Comparison of ENCODE assay signal across 1 cellular context in the genomic region with DNA sequence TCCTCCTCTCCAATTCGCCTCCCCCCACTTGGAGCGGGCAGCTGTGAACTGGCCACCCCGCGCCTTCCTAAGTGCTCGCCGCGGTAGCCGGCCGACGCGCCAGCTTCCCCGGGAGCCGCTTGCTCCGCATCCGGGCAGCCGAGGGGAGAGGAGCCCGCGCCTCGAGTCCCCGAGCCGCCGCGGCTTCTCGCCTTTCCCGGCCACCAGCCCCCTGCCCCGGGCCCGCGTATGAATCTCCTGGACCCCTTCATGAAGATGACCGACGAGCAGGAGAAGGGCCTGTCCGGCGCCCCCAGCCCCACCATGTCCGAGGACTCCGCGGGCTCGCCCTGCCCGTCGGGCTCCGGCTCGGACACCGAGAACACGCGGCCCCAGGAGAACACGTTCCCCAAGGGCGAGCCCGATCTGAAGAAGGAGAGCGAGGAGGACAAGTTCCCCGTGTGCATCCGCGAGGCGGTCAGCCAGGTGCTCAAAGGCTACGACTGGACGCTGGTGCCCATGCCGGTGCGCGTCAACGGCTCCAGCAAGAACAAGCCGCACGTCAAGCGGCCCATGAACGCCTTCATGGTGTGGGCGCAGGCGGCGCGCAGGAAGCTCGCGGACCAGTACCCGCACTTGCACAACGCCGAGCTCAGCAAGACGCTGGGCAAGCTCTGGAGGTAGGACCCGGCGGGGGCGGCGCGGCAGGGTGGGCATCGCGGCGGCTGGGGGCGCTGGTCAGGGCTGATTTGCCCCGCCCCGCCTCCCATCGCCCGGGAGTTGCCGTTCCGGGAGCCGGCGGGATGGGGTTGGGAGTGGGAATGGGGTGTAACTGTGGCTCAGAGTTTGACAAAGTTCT.
TF ChIP-seq lines count a peak whose summit lies in the region.

No MANE protein-coding gene starts in this region.

TF ChIP-seq in GM12878, 131 proteins besides CTCF, POLR2A, EP300 and RAD21 (continued from another document and continues in another):
- TF ChIP-seq ZSCAN29 (IDR thresholded peaks at IDR 0.05) = no peak
- no peak for TF ChIP-seq POU2F2 (IDR thresholded peaks at IDR 0.05; ENCODE audit: borderline replicate concordance, low read depth, low read length)
- TF ChIP-seq HDAC2 (IDR thresholded peaks at IDR 0.05) = no peak
- TF ChIP-seq DPF2 (IDR thresholded peaks at IDR 0.05) = peak; percentile 16
- TF ChIP-seq NFXL1 (IDR thresholded peaks at IDR 0.05; ENCODE audit: borderline replicate concordance) = no peak
- TF ChIP-seq, protein P1, sequence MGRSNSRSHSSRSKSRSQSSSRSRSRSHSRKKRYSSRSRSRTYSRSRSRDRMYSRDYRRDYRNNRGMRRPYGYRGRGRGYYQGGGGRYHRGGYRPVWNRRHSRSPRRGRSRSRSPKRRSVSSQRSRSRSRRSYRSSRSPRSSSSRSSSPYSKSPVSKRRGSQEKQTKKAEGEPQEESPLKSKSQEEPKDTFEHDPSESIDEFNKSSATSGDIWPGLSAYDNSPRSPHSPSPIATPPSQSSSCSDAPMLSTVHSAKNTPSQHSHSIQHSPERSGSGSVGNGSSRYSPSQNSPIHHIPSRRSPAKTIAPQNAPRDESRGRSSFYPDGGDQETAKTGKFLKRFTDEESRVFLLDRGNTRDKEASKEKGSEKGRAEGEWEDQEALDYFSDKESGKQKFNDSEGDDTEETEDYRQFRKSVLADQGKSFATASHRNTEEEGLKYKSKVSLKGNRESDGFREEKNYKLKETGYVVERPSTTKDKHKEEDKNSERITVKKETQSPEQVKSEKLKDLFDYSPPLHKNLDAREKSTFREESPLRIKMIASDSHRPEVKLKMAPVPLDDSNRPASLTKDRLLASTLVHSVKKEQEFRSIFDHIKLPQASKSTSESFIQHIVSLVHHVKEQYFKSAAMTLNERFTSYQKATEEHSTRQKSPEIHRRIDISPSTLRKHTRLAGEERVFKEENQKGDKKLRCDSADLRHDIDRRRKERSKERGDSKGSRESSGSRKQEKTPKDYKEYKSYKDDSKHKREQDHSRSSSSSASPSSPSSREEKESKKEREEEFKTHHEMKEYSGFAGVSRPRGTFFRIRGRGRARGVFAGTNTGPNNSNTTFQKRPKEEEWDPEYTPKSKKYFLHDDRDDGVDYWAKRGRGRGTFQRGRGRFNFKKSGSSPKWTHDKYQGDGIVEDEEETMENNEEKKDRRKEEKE (IDR thresholded peaks at IDR 0.05) = no peak
- no peak for TF ChIP-seq HDAC6 (IDR thresholded peaks at IDR 0.05; ENCODE audit: unreplicated experiment)
- no peak for TF ChIP-seq MEF2B (IDR thresholded peaks at IDR 0.05; ENCODE audit: partially characterized antibody, poor library complexity, severe bottlenecking)
- TF ChIP-seq, protein P2, sequence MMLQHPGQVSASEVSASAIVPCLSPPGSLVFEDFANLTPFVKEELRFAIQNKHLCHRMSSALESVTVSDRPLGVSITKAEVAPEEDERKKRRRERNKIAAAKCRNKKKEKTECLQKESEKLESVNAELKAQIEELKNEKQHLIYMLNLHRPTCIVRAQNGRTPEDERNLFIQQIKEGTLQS (IDR thresholded peaks at IDR 0.05; ENCODE audit: borderline replicate concordance, extremely low read depth, low read depth, low read length) = no peak
- TF ChIP-seq TBL1XR1 (IDR thresholded peaks at IDR 0.05; ENCODE audit: low read depth, low read length) = no peak
- TF ChIP-seq, protein P3, sequence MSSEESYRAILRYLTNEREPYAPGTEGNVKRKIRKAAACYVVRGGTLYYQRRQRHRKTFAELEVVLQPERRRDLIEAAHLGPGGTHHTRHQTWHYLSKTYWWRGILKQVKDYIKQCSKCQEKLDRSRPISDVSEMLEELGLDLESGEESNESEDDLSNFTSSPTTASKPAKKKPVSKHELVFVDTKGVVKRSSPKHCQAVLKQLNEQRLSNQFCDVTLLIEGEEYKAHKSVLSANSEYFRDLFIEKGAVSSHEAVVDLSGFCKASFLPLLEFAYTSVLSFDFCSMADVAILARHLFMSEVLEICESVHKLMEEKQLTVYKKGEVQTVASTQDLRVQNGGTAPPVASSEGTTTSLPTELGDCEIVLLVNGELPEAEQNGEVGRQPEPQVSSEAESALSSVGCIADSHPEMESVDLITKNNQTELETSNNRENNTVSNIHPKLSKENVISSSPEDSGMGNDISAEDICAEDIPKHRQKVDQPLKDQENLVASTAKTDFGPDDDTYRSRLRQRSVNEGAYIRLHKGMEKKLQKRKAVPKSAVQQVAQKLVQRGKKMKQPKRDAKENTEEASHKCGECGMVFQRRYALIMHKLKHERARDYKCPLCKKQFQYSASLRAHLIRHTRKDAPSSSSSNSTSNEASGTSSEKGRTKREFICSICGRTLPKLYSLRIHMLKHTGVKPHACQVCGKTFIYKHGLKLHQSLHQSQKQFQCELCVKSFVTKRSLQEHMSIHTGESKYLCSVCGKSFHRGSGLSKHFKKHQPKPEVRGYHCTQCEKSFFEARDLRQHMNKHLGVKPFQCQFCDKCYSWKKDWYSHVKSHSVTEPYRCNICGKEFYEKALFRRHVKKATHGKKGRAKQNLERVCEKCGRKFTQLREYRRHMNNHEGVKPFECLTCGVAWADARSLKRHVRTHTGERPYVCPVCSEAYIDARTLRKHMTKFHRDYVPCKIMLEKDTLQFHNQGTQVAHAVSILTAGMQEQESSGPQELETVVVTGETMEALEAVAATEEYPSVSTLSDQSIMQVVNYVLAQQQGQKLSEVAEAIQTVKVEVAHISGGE (CRISPR knock-in tag; IDR thresholded peaks at IDR 0.05) = no peak
- TF ChIP-seq BACH1 (IDR thresholded peaks at IDR 0.05; ENCODE audit: borderline replicate concordance) = peak; percentile 9; the same call in 1 of the 2 replicates
- TF ChIP-seq TCF3 (IDR thresholded peaks at IDR 0.05; ENCODE audit: borderline replicate concordance, insufficient read depth, low read depth, low read length) = no peak
- TF ChIP-seq NFYA (IDR thresholded peaks at IDR 0.05; ENCODE audit: borderline replicate concordance, low read depth, low read length) = no peak
- TF ChIP-seq BMI1 (IDR thresholded peaks at IDR 0.05; ENCODE audit: borderline replicate concordance) = 0 out of 2 replicates have a peak, but pooled peaks have one; percentile 26
- TF ChIP-seq, protein P4, sequence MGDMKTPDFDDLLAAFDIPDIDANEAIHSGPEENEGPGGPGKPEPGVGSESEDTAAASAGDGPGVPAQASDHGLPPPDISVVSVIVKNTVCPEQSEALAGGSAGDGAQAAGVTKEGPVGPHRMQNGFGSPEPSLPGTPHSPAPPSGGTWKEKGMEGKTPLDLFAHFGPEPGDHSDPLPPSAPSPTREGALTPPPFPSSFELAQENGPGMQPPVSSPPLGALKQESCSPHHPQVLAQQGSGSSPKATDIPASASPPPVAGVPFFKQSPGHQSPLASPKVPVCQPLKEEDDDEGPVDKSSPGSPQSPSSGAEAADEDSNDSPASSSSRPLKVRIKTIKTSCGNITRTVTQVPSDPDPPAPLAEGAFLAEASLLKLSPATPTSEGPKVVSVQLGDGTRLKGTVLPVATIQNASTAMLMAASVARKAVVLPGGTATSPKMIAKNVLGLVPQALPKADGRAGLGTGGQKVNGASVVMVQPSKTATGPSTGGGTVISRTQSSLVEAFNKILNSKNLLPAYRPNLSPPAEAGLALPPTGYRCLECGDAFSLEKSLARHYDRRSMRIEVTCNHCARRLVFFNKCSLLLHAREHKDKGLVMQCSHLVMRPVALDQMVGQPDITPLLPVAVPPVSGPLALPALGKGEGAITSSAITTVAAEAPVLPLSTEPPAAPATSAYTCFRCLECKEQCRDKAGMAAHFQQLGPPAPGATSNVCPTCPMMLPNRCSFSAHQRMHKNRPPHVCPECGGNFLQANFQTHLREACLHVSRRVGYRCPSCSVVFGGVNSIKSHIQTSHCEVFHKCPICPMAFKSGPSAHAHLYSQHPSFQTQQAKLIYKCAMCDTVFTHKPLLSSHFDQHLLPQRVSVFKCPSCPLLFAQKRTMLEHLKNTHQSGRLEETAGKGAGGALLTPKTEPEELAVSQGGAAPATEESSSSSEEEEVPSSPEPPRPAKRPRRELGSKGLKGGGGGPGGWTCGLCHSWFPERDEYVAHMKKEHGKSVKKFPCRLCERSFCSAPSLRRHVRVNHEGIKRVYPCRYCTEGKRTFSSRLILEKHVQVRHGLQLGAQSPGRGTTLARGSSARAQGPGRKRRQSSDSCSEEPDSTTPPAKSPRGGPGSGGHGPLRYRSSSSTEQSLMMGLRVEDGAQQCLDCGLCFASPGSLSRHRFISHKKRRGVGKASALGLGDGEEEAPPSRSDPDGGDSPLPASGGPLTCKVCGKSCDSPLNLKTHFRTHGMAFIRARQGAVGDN (IDR thresholded peaks at IDR 0.05) = no peak; the same call in 1 of the 2 replicates
- no peak for TF ChIP-seq ZNF622 (IDR thresholded peaks at IDR 0.05)
- TF ChIP-seq CBX5 (IDR thresholded peaks at IDR 0.05; ENCODE audit: low read depth) = no peak
- TF ChIP-seq YY1 (IDR thresholded peaks at IDR 0.05; ENCODE audit: low read depth, low read length) = no peak
- TF ChIP-seq CHD1 (IDR thresholded peaks at IDR 0.05; ENCODE audit: low read depth, low read length) = no peak
- peak; percentile 31; the same call in 1 of the 2 replicates for TF ChIP-seq GATAD2B (conservative IDR thresholded peaks at IDR 0.05; ENCODE audit: low read depth)
- TF ChIP-seq EED (IDR thresholded peaks at IDR 0.05; ENCODE audit: low read depth) = peak; percentile 76
- TF ChIP-seq, protein P5, sequence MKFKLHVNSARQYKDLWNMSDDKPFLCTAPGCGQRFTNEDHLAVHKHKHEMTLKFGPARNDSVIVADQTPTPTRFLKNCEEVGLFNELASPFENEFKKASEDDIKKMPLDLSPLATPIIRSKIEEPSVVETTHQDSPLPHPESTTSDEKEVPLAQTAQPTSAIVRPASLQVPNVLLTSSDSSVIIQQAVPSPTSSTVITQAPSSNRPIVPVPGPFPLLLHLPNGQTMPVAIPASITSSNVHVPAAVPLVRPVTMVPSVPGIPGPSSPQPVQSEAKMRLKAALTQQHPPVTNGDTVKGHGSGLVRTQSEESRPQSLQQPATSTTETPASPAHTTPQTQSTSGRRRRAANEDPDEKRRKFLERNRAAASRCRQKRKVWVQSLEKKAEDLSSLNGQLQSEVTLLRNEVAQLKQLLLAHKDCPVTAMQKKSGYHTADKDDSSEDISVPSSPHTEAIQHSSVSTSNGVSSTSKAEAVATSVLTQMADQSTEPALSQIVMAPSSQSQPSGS (IDR thresholded peaks at IDR 0.05; ENCODE audit: low read length) = no peak
- TF ChIP-seq, protein P6, sequence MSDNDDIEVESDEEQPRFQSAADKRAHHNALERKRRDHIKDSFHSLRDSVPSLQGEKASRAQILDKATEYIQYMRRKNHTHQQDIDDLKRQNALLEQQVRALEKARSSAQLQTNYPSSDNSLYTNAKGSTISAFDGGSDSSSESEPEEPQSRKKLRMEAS (IDR thresholded peaks at IDR 0.05; ENCODE audit: low read depth, low read length) = no peak
- no peak for TF ChIP-seq EZH2 (IDR thresholded peaks at IDR 0.05; ENCODE audit: borderline replicate concordance, control insufficient read depth, low read depth, low read length)
- TF ChIP-seq, protein P7, sequence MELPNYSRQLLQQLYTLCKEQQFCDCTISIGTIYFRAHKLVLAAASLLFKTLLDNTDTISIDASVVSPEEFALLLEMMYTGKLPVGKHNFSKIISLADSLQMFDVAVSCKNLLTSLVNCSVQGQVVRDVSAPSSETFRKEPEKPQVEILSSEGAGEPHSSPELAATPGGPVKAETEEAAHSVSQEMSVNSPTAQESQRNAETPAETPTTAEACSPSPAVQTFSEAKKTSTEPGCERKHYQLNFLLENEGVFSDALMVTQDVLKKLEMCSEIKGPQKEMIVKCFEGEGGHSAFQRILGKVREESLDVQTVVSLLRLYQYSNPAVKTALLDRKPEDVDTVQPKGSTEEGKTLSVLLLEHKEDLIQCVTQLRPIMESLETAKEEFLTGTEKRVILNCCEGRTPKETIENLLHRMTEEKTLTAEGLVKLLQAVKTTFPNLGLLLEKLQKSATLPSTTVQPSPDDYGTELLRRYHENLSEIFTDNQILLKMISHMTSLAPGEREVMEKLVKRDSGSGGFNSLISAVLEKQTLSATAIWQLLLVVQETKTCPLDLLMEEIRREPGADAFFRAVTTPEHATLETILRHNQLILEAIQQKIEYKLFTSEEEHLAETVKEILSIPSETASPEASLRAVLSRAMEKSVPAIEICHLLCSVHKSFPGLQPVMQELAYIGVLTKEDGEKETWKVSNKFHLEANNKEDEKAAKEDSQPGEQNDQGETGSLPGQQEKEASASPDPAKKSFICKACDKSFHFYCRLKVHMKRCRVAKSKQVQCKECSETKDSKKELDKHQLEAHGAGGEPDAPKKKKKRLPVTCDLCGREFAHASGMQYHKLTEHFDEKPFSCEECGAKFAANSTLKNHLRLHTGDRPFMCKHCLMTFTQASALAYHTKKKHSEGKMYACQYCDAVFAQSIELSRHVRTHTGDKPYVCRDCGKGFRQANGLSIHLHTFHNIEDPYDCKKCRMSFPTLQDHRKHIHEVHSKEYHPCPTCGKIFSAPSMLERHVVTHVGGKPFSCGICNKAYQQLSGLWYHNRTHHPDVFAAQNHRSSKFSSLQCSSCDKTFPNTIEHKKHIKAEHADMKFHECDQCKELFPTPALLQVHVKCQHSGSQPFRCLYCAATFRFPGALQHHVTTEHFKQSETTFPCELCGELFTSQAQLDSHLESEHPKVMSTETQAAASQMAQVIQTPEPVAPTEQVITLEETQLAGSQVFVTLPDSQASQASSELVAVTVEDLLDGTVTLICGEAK (IDR thresholded peaks at IDR 0.05; ENCODE audit: borderline replicate concordance) = no peak
- TF ChIP-seq SMAD5 (IDR thresholded peaks at IDR 0.05; ENCODE audit: low read depth) = 0 out of 2 replicates have a peak, but pooled peaks have one; percentile 1
- TF ChIP-seq, protein P8, sequence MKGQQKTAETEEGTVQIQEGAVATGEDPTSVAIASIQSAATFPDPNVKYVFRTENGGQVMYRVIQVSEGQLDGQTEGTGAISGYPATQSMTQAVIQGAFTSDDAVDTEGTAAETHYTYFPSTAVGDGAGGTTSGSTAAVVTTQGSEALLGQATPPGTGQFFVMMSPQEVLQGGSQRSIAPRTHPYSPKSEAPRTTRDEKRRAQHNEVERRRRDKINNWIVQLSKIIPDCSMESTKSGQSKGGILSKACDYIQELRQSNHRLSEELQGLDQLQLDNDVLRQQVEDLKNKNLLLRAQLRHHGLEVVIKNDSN (IDR thresholded peaks at IDR 0.05; ENCODE audit: borderline replicate concordance, extremely low read length, insufficient read depth, low read depth, low read length) = no peak
- TF ChIP-seq, protein P9, sequence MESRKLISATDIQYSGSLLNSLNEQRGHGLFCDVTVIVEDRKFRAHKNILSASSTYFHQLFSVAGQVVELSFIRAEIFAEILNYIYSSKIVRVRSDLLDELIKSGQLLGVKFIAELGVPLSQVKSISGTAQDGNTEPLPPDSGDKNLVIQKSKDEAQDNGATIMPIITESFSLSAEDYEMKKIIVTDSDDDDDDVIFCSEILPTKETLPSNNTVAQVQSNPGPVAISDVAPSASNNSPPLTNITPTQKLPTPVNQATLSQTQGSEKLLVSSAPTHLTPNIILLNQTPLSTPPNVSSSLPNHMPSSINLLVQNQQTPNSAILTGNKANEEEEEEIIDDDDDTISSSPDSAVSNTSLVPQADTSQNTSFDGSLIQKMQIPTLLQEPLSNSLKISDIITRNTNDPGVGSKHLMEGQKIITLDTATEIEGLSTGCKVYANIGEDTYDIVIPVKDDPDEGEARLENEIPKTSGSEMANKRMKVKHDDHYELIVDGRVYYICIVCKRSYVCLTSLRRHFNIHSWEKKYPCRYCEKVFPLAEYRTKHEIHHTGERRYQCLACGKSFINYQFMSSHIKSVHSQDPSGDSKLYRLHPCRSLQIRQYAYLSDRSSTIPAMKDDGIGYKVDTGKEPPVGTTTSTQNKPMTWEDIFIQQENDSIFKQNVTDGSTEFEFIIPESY (IDR thresholded peaks at IDR 0.05) = no peak
- no peak for TF ChIP-seq SPI1 (IDR thresholded peaks at IDR 0.05; ENCODE audit: borderline replicate concordance, insufficient read depth, low read depth, low read length)
- no peak for TF ChIP-seq RFX5 (IDR thresholded peaks at IDR 0.05; ENCODE audit: low read depth, low read length)
- TF ChIP-seq CREB1 (IDR thresholded peaks at IDR 0.05; ENCODE audit: low read depth) = 0 out of 2 replicates have a peak, but pooled peaks have one; percentile 4
- 0 out of 2 replicates have a peak, but pooled peaks have one; percentile 10 for TF ChIP-seq CHD2 (IDR thresholded peaks at IDR 0.05; ENCODE audit: borderline replicate concordance, low read depth, low read length)
